ENCODE assay signal across 9 cellular contexts in genomic region chr16:77131398-77131797, GRCh38.
"Had no signal": no experiment of that assay in that cellular context is flagged by ENCODE, and none has a peak within 500 bp of the region (broad histone marks: within the 10 kb centered on the region; RNA-seq: fewer than 3 reads in every experiment).

No MANE protein-coding gene starts in this region.

- ATAC-seq: GM23338, HCT116 had no signal

- H3K9ac ChIP-seq: GM23248 had no signal

- H2AFZ ChIP-seq: GM23248, GM23338 had no signal

- H3K4me1 ChIP-seq: HAP-1 had no signal

- H3K36me3 ChIP-seq: HAP-1 had no signal

- H3K9me3 ChIP-seq: HAP-1 had no signal

- DNase-seq: GM23248, GOT3, H7, H9, HCEC 1CT, HFFc6 had no signal

- H3K4me2 ChIP-seq: GM23338 had no signal

- H3K4me3 ChIP-seq: GM23248, GM23338, HAP-1 had no signal

- H3K27ac ChIP-seq: GM23248 had no signal
